ENCODE assay signal across 18 cellular contexts in genomic region chr20:21701171-21701876, GRCh38. TPM values are rescaled to one million over a fixed set of nuclear protein-coding genes. Genes with fewer than 3 reads are reported as not detected.
A peak's percentile ranks its signal among the peaks of the same experiment; 100 is the strongest.
DNase-seq lines count a peak whose midpoint lies in the region; ATAC-seq and TF ChIP-seq lines count a peak whose summit lies in the region.
"Had no signal": no experiment of that assay in that cellular context is flagged by ENCODE, and none has a peak within 500 bp of the region (broad histone marks: within the 10 kb centered on the region; RNA-seq: fewer than 3 reads in every experiment).

No MANE protein-coding gene starts in this region.

- peak; percentile 75 for DNase-seq in WTC11 (ENCODE audit: low spot score)
- DNase-seq in osteoblast (ENCODE audit: insufficient read length, low spot score, missing footprints): peak; percentile 85
- no peak for DNase-seq in T-helper 9 cell
- no peak for DNase-seq in stimulated activated CD4-positive, alpha-beta T cell treated with anti-CD3 and anti-CD28 coated beads, Interleukin-4, amount 100 ng/mL, for 4 hours
- DNase-seq: CD4-positive, CD25-positive, alpha-beta regulatory T cell; KG1; NCI-H1417 treated with DMSO at 0.1 percent for 48 hours; NCI-H1930; NCI-H446; NCI-H748 treated with DMSO at 0.1 percent for 48 hours; PC-3; SJCRH30 had no signal

- H4K20me1 ChIP-seq in osteoblast (ENCODE audit: insufficient read depth, low read length): no peaks in the 10 kb centered on the region

- CTCF ChIA-PET in WTC11 (lab: Charles Lee): interaction anchor here (1.0 to 7.3 kb wide), 9 partner anchors 9 to 185 kb away, joined by 3 to 131 read pairs (median 27); no protein-coding TSS in a partner anchor

- H3K9me3 ChIP-seq in iPS-18c (ENCODE audit: control insufficient read depth, insufficient read depth, low read length) (peaks cover 4% of the 10 kb centered on the region), osteoblast (ENCODE audit: low read depth, low read length) (no peaks in the 10 kb centered on the region)
- H3K9me3 ChIP-seq: SJCRH30 had no signal

- no peaks in the 10 kb centered on the region for H3K36me3 ChIP-seq in osteoblast (ENCODE audit: insufficient read depth, low read length)
- H3K36me3 ChIP-seq: SJCRH30 had no signal

- no peak overlapping the region for H2AFZ ChIP-seq in osteoblast (ENCODE audit: low read length)

- no peaks in the 10 kb centered on the region for H3K36me3 Mint-ChIP-seq in WTC11
- H3K36me3 Mint-ChIP-seq: CD4-positive, CD25-positive, alpha-beta regulatory T cell had no signal

- peaks cover 34% of the 10 kb centered on the region for H3K27me3 ChIP-seq in osteoblast (ENCODE audit: insufficient read depth, low read length)
- H3K27me3 ChIP-seq: SJCRH30 had no signal

- TF ChIP-seq CTCF in WTC11 (IDR thresholded peaks at IDR 0.05): no peak
- no peak for TF ChIP-seq CTCF in osteoblast (IDR thresholded peaks at IDR 0.05; ENCODE audit: extremely low read depth, low read depth, low read length)

- H3K9me3 Mint-ChIP-seq in WTC11: no peaks in the 10 kb centered on the region

- no peak overlapping the region for H3K27ac ChIP-seq in osteoblast (ENCODE audit: low read depth, low read length)
- H3K27ac ChIP-seq: RWPE1, SJCRH30 had no signal

- ATAC-seq in WTC11 (peak; percentile 9), GM21381 (IDR thresholded peaks at IDR 0.05; ENCODE audit: unreplicated experiment) (no peak), GM18873 (IDR thresholded peaks at IDR 0.05; ENCODE audit: low FRiP score, unreplicated experiment) (no peak)
- ATAC-seq: HepG2, PC-3 had no signal

- H3K27ac Mint-ChIP-seq in WTC11: no peak overlapping the region
- H3K27ac Mint-ChIP-seq: B cell; CD4-positive, CD25-positive, alpha-beta regulatory T cell had no signal

- peaks cover 98% of the 10 kb centered on the region for H3K27me3 Mint-ChIP-seq in WTC11 (ENCODE audit: low read depth)

- POLR2A ChIA-PET in WTC11 (lab: Charles Lee): no interaction called here

- H3K79me2 ChIP-seq in osteoblast (ENCODE audit: insufficient read depth, low read length): no peaks in the 10 kb centered on the region

- no peak overlapping the region for H3K4me2 ChIP-seq in osteoblast (ENCODE audit: insufficient read depth, low read length)

- peak overlapping the region; percentile 21; the same call in 1 of the 2 replicates for H3K4me3 ChIP-seq in iPS-18c (ENCODE audit: insufficient read depth, low read depth, low read length)
- H3K4me3 ChIP-seq in osteoblast (ENCODE audit: insufficient read depth, low read length): no peak overlapping the region
- H3K4me3 ChIP-seq: SJCRH30 had no signal

- H3K4me1 ChIP-seq in osteoblast (ENCODE audit: insufficient read depth, low read length): no peaks in the 10 kb centered on the region

- peaks cover 63% of the 10 kb centered on the region for H3K4me1 Mint-ChIP-seq in WTC11

- peak overlapping the region; percentile 54 for H3K4me3 Mint-ChIP-seq in WTC11
- H3K4me3 Mint-ChIP-seq: B cell; CD4-positive, CD25-positive, alpha-beta regulatory T cell had no signal

TF ChIP-seq in WTC11, 78 proteins besides CTCF, POLR2A, EP300 and RAD21:
- no peak for TF ChIP-seq KAT7 (CRISPR knock-in tag; IDR thresholded peaks at IDR 0.05; ENCODE audit: borderline replicate concordance)
- TF ChIP-seq PRDM15 (CRISPR knock-in tag; IDR thresholded peaks at IDR 0.05): peak; percentile 51; the same call in 1 of the 2 replicates
- no peak for TF ChIP-seq SMAD3 (CRISPR knock-in tag; IDR thresholded peaks at IDR 0.05; ENCODE audit: borderline replicate concordance)
- no peak for TF ChIP-seq FOXK1 (CRISPR knock-in tag; IDR thresholded peaks at IDR 0.05)
- peak; percentile 90; the same call in 1 of the 2 replicates for TF ChIP-seq ESRRA (CRISPR knock-in tag; IDR thresholded peaks at IDR 0.05; ENCODE audit: borderline replicate concordance)

RNA-seq across cellular contexts. Expression of gene PAX1, which starts 4.1 kb away (rescaled TPM):
- not detected in 3 replicates for total RNA-seq in WTC11 (2021)
- under 0.01 TPM in 1 of 2 replicates, not detected in the other for total RNA-seq in osteoblast
- total RNA-seq: B cell; CD4-positive, CD25-positive, alpha-beta regulatory T cell; HepG2; PC-3; SJCRH30 had no signal

Comparison
In these comparisons a context has a peak if more than half of its experiments do, and no peak if none do; other contexts are left out.
1. DNase-seq: peak in WTC11 (single experiment) and osteoblast (single experiment); none in T-helper 9 cell (single experiment) and stimulated activated CD4-positive, alpha-beta T cell treated with anti-CD3 and anti-CD28 coated beads, Interleukin-4, amount 100 ng/mL, for 4 hours (0 of 2).